9 cellular contexts compared by ENCODE assay signal in genomic region chr18:77366725-77367641, GRCh38.
DNase-seq lines count a peak whose midpoint lies in the region; ATAC-seq and FAIRE-seq lines count a peak whose summit lies in the region.
"Had no signal": no experiment of that assay in that cellular context is flagged by ENCODE, and none has a peak within 500 bp of the region (broad histone marks: within the 10 kb centered on the region; RNA-seq: fewer than 3 reads in every experiment).

No MANE protein-coding gene starts in this region.

- H3K27ac ChIP-seq in small intestine (ENCODE audit: low read depth in 1 of 2, low read length in 1 of 2) = no peak overlapping the region
- H3K27ac ChIP-seq: KMS-11 had no signal

- no peaks in the 10 kb centered on the region for H3K4me1 ChIP-seq in small intestine (ENCODE audit: control insufficient read depth in 2 of 2, insufficient read depth in 1 of 2, low read depth in 1 of 2, low read length in 1 of 2)

- peaks cover 7 to 14% (median 9%) of the 10 kb centered on the region in 3 donors for H3K36me3 Mint-ChIP-seq in immature natural killer cell

- H3K27ac Mint-ChIP-seq in immature natural killer cell = no peak overlapping the region

- peak overlapping the region in 3 of 5 donors; percentile 18 to 39 (median 30) for H3K4me3 Mint-ChIP-seq in immature natural killer cell

- FAIRE-seq in small intestine (lab: Jason Lieb, UNC) = no peak

- H3K27me3 Mint-ChIP-seq in immature natural killer cell (ENCODE audit: low read depth in 3 of 3) = peaks cover 3 to 15% (median 12%) of the 10 kb centered on the region in 3 donors

- DNase-seq in NCI-H1417 treated with DMSO at 0.1 percent for 48 hours (lab: John Stamatoyannopoulos, UW) (peak; percentile 42), SW480 (ENCODE audit: low spot score) (peak; percentile 52), immature natural killer cell (no peak), small intestine (peak; percentile 27)
- DNase-seq in activated CD8-positive, alpha-beta memory T cell treated with anti-CD3 and anti-CD28 coated beads for 24 hours = no peak
- no peak for DNase-seq in stimulated activated CD4-positive, alpha-beta T cell treated with anti-CD3 and anti-CD28 coated beads, Interleukin-15, amount 100 ng/mL, for 24 hours

- ATAC-seq in GM18858 (IDR thresholded peaks at IDR 0.05; ENCODE audit: unreplicated experiment) = no peak
- ATAC-seq in HG02970 (IDR thresholded peaks at IDR 0.05; ENCODE audit: low FRiP score, unreplicated experiment) = no peak

- H3K9me3 Mint-ChIP-seq in immature natural killer cell = peaks cover 7 to 25% (median 18%) of the 10 kb centered on the region in 6 donors

- H3K4me1 Mint-ChIP-seq in immature natural killer cell = peaks cover 18 to 19% of the 10 kb centered on the region in 2 donors

- peaks cover 2% of the 10 kb centered on the region for H3K9me3 ChIP-seq in small intestine (ENCODE audit: control insufficient read depth, low read depth)

- H3K27me3 ChIP-seq in small intestine (ENCODE audit: control insufficient read depth in 2 of 2, insufficient read depth in 2 of 2, low read length in 2 of 2) = peaks cover 2 to 3% of the 10 kb centered on the region in 2 donors

- no peaks in the 10 kb centered on the region for H3K36me3 ChIP-seq in small intestine (ENCODE audit: control insufficient read depth in 2 of 2, insufficient read depth in 2 of 2, low read length in 2 of 2)

- WGBS in small intestine, 3 donors = 9 to 31% (median 19%) methylated on average over 27 of the region's 27 CpGs

- H3K4me3 ChIP-seq in small intestine (ENCODE audit: low read depth in 1 of 2, low read length in 2 of 2) = no peak overlapping the region

Comparison
In these comparisons a context has a peak if more than half of its experiments do, and no peak if none do; other contexts are left out.
1. DNase-seq: peak in NCI-H1417 treated with DMSO at 0.1 percent for 48 hours (single experiment), SW480 (single experiment) and small intestine (single experiment); none in immature natural killer cell (0 of 3), activated CD8-positive, alpha-beta memory T cell treated with anti-CD3 and anti-CD28 coated beads for 24 hours (single experiment) and stimulated activated CD4-positive, alpha-beta T cell treated with anti-CD3 and anti-CD28 coated beads, Interleukin-15, amount 100 ng/mL, for 24 hours (single experiment).